1 cellular context compared by ENCODE assay signal in genomic region chr16:81456523-81457325, GRCh38.
TF ChIP-seq lines count a peak whose summit lies in the region.

No MANE protein-coding gene starts in this region.

TF ChIP-seq in HepG2, 621 proteins besides CTCF, POLR2A, EP300 and RAD21 (continued from another document and continues in another):
- TF ChIP-seq SNAPC4 (CRISPR knock-in tag; IDR thresholded peaks at IDR 0.05) (0 out of 2 replicates have a peak, but pooled peaks have one; percentile 17), ZNF260 (CRISPR knock-in tag; IDR thresholded peaks at IDR 0.05; ENCODE audit: borderline replicate concordance, low read depth) (0 out of 2 replicates have a peak, but pooled peaks have one; percentile 45), POGZ (CRISPR knock-in tag; IDR thresholded peaks at IDR 0.05) (peak; percentile 83), MXD1 (CRISPR knock-in tag; IDR thresholded peaks at IDR 0.05) (no peak; the same call in 1 of the 2 replicates), ZNF251 (CRISPR knock-in tag; IDR thresholded peaks at IDR 0.05) (no peak), CENPX (CRISPR knock-in tag; IDR thresholded peaks at IDR 0.05) (no peak), HNF4A (CRISPR knock-in tag; IDR thresholded peaks at IDR 0.05) (peak; percentile 100), KLF12 (CRISPR knock-in tag; IDR thresholded peaks at IDR 0.05; ENCODE audit: borderline replicate concordance) (no peak), TCF7L2 (IDR thresholded peaks at IDR 0.05; ENCODE audit: low read depth, low read length) (no peak), TFE3 (CRISPR knock-in tag; IDR thresholded peaks at IDR 0.05) (peak; percentile 83), ISL2 (CRISPR knock-in tag; IDR thresholded peaks at IDR 0.05) (0 out of 2 replicates have a peak, but pooled peaks have one; percentile 66), TCF7 (IDR thresholded peaks at IDR 0.05; ENCODE audit: low read depth) (no peak; the same call in none of the 2 replicates), DNMT1 (CRISPR knock-in tag; IDR thresholded peaks at IDR 0.05) (no peak), PAX8 (CRISPR knock-in tag; IDR thresholded peaks at IDR 0.05; ENCODE audit: borderline replicate concordance) (no peak), ZFP82 (CRISPR knock-in tag; IDR thresholded peaks at IDR 0.05; ENCODE audit: borderline replicate concordance) (no peak; the same call in 1 of the 2 replicates), NONO (IDR thresholded peaks at IDR 0.05) (no peak), NONO (CRISPR knock-in tag; conservative IDR thresholded peaks at IDR 0.05) (peak; percentile 71), YY1 (IDR thresholded peaks at IDR 0.05; ENCODE audit: insufficient read depth, insufficient replicate concordance, low read depth, low read length) (peak; percentile 49), NR2F1 (CRISPR knock-in tag; IDR thresholded peaks at IDR 0.05) (peak; percentile 87 to 90), ZNF740 (CRISPR knock-in tag; IDR thresholded peaks at IDR 0.05) (no peak), FOXC1 (CRISPR knock-in tag; IDR thresholded peaks at IDR 0.05; ENCODE audit: borderline replicate concordance) (peak; percentile 18; the same call in 1 of the 2 replicates), ZNF275 (CRISPR knock-in tag; IDR thresholded peaks at IDR 0.05; ENCODE audit: borderline replicate concordance) (peak; percentile 59; the same call in 1 of the 2 replicates), ZFP91 (CRISPR knock-in tag; IDR thresholded peaks at IDR 0.05; ENCODE audit: borderline replicate concordance) (peak; percentile 82; the same call in 1 of the 2 replicates), BCL3 (CRISPR knock-in tag; IDR thresholded peaks at IDR 0.05) (peak; percentile 35; the same call in 1 of the 2 replicates), FLYWCH1 (CRISPR knock-in tag; IDR thresholded peaks at IDR 0.05) (no peak), ZNF142 (CRISPR knock-in tag; IDR thresholded peaks at IDR 0.05) (peak; percentile 2; the same call in 1 of the 2 replicates), ELF1 (CRISPR knock-in tag; IDR thresholded peaks at IDR 0.05) (peak; percentile 66), SATB2 (CRISPR knock-in tag; IDR thresholded peaks at IDR 0.05) (no peak), SOX5 (CRISPR knock-in tag; IDR thresholded peaks at IDR 0.05; ENCODE audit: borderline replicate concordance) (peak; percentile 80; the same call in 1 of the 2 replicates), ETS1 (CRISPR knock-in tag; IDR thresholded peaks at IDR 0.05) (no peak), ONECUT2 (CRISPR knock-in tag; IDR thresholded peaks at IDR 0.05) (no peak), HOXA9 (CRISPR knock-in tag; IDR thresholded peaks at IDR 0.05; ENCODE audit: borderline replicate concordance) (peak; percentile 34; the same call in 1 of the 2 replicates), RNF2 (conservative IDR thresholded peaks at IDR 0.05; ENCODE audit: low read depth) (peak; percentile 82), ZNF615 (CRISPR knock-in tag; IDR thresholded peaks at IDR 0.05; ENCODE audit: borderline replicate concordance) (peak; percentile 55; the same call in 1 of the 2 replicates), ZNF800 (CRISPR knock-in tag; IDR thresholded peaks at IDR 0.05) (no peak)
